10 cellular contexts compared by ENCODE assay signal in genomic region chr10:30453764-30454527, GRCh38. TPM values are rescaled to one million over a fixed set of nuclear protein-coding genes. Genes with fewer than 3 reads are reported as not detected.
DNase-seq lines count a peak whose midpoint lies in the region; FAIRE-seq and TF ChIP-seq lines count a peak whose summit lies in the region.
"Had no signal": no experiment of that assay in that cellular context is flagged by ENCODE, and none has a peak within 500 bp of the region (broad histone marks: within the 10 kb centered on the region; RNA-seq: fewer than 3 reads in every experiment).

No MANE protein-coding gene starts in this region.

- no peaks in the 10 kb centered on the region for H3K9me3 Mint-ChIP-seq in T-helper 1 cell treated with Interleukin-12 subunit alpha and Interleukin-12 subunit beta and Interleukin-4 antibody, amounts not matched to agents 30 μg/mL and 1 μg/mL, for 36 hours

- peak; percentile 77 for FAIRE-seq in bronchial epithelial cell (lab: Jason Lieb, UNC)
- FAIRE-seq: A204.1 had no signal

- H3K9me3 ChIP-seq in mesenchymal stem cell (ENCODE audit: control insufficient read depth, low read length) (no peaks in the 10 kb centered on the region), thymus (ENCODE audit: control insufficient read depth) (no peaks in the 10 kb centered on the region)

- no peak overlapping the region for H4K91ac ChIP-seq in mesenchymal stem cell (ENCODE audit: low read length)

- no peak overlapping the region for H3K56ac ChIP-seq in mesendoderm (ENCODE audit: low read length)

- TF ChIP-seq CTCF in bronchial epithelial cell (IDR thresholded peaks at IDR 0.05; ENCODE audit: insufficient read depth, low read length, severe bottlenecking), result no peak

- H3K23ac ChIP-seq in mesenchymal stem cell (ENCODE audit: low read length in 2 of 2) (no peak overlapping the region), mesendoderm (ENCODE audit: low read length) (no peak overlapping the region)

- H3K36me3 ChIP-seq in bronchial epithelial cell (ENCODE audit: control insufficient read depth, insufficient read depth, low read length), result no peaks in the 10 kb centered on the region
- H3K36me3 ChIP-seq in mesenchymal stem cell (ENCODE audit: control insufficient read depth in 1 of 2, insufficient read depth in 2 of 2, low read depth in 1 of 2, low read length in 2 of 2), result peaks cover 8 to 82% of the 10 kb centered on the region in 2 experiments
- no peaks in the 10 kb centered on the region for H3K36me3 ChIP-seq in thymus (ENCODE audit: control insufficient read depth, insufficient read depth)
- H3K36me3 ChIP-seq in mesendoderm (ENCODE audit: control insufficient read depth, insufficient read depth, low read length), result no peaks in the 10 kb centered on the region

- H3K79me1 ChIP-seq in mesenchymal stem cell (replicated peaks; ENCODE audit: low read length, poor library complexity, severe bottlenecking) (no peaks in the 10 kb centered on the region), mesendoderm (ENCODE audit: low read length) (no peaks in the 10 kb centered on the region)

- no peak overlapping the region for H4K5ac ChIP-seq in mesendoderm (ENCODE audit: low read length)

- H2AFZ ChIP-seq in mesenchymal stem cell (ENCODE audit: low read depth, low read length), result no peak overlapping the region

- no peak overlapping the region for H3K4me2 ChIP-seq in mesenchymal stem cell (ENCODE audit: low read length, poor library complexity, severe bottlenecking)
- H3K4me2 ChIP-seq in mesendoderm (ENCODE audit: low read length), result no peak overlapping the region

- TF ChIP-seq POLR2A in erythroblast (IDR thresholded peaks at IDR 0.05; ENCODE audit: low read length), result no peak

- peak overlapping the region; percentile 71 for H3K27ac Mint-ChIP-seq in T-helper 1 cell treated with Interleukin-12 subunit alpha and Interleukin-12 subunit beta and Interleukin-4 antibody, amounts not matched to agents 30 μg/mL and 1 μg/mL, for 36 hours

- H3K79me2 ChIP-seq in mesendoderm (ENCODE audit: control insufficient read depth, insufficient read depth, low read length), result no peaks in the 10 kb centered on the region

- H3K4me3 ChIP-seq in bronchial epithelial cell (ENCODE audit: low read depth, low read length) (no peak overlapping the region), mesenchymal stem cell (ENCODE audit: insufficient read depth in 1 of 2, low read depth in 1 of 2, low read length in 2 of 2) (peak overlapping the region in 1 of 2 experiments; percentile 31), thymus (ENCODE audit: low read length) (no peak overlapping the region), mesendoderm (ENCODE audit: low read length) (no peak overlapping the region)
- H3K4me3 ChIP-seq: SK-N-MC had no signal

- DNase-seq in T-helper 1 cell, result no peak
- no peak for DNase-seq in bronchial epithelial cell (ENCODE audit: low read depth)
- DNase-seq in mesenchymal stem cell, result no peak
- DNase-seq in erythroblast (lab: John Stamatoyannopoulos, UW), result no peak
- no peak for DNase-seq in mesendoderm
- DNase-seq in NCI-H510A (lab: John Stamatoyannopoulos, UW), result no peak

- H4K8ac ChIP-seq in mesenchymal stem cell (ENCODE audit: low read length) (no peak overlapping the region), mesendoderm (ENCODE audit: low read depth, low read length) (no peak overlapping the region)

- H2BK12ac ChIP-seq in mesenchymal stem cell (ENCODE audit: low read length in 2 of 2), result no peak overlapping the region

- WGBS in mesenchymal stem cell, result 87% methylated on average over 5 of the region's 6 CpGs
- WGBS in thymus, result 98% methylated on average over 6 of the region's 6 CpGs
- no CpG with 5 or more reads among the region's 6 CpGs for WGBS in mesendoderm (ENCODE audit: extremely low coverage, insufficient coverage, low lambda C conversion rate)

- H2BK15ac ChIP-seq in mesenchymal stem cell (ENCODE audit: low read depth, poor library complexity, severe bottlenecking) (no peak overlapping the region), mesendoderm (replicated peaks; ENCODE audit: low read depth) (no peak overlapping the region)

- peaks cover 2% of the 10 kb centered on the region for H3K4me1 ChIP-seq in mesenchymal stem cell (ENCODE audit: control insufficient read depth, insufficient read depth, low read depth, low read length)
- H3K4me1 ChIP-seq in thymus (ENCODE audit: control insufficient read depth, insufficient read depth, low read length), result peaks cover 2% of the 10 kb centered on the region
- no peaks in the 10 kb centered on the region for H3K4me1 ChIP-seq in mesendoderm (ENCODE audit: control insufficient read depth, low read depth, low read length)

- H3K9ac ChIP-seq in mesenchymal stem cell (ENCODE audit: low read length), result peak overlapping the region; percentile 83
- H3K9ac ChIP-seq in mesendoderm (ENCODE audit: low read length), result no peak overlapping the region

- H3K4me1 Mint-ChIP-seq in T-helper 1 cell treated with Interleukin-12 subunit alpha and Interleukin-12 subunit beta and Interleukin-4 antibody, amounts not matched to agents 30 μg/mL and 1 μg/mL, for 36 hours (ENCODE audit: low read depth), result peaks cover 42% of the 10 kb centered on the region

- H3K4me3 Mint-ChIP-seq in T-helper 1 cell treated with Interleukin-12 subunit alpha and Interleukin-12 subunit beta and Interleukin-4 antibody, amounts not matched to agents 30 μg/mL and 1 μg/mL, for 36 hours, result peak overlapping the region; percentile 40

- H3K18ac ChIP-seq in mesenchymal stem cell (ENCODE audit: low read depth in 1 of 2, low read length in 2 of 2) (no peak overlapping the region), mesendoderm (ENCODE audit: low read length) (no peak overlapping the region)

- H3K27me3 ChIP-seq in bronchial epithelial cell (ENCODE audit: control insufficient read depth, insufficient read depth, low read length), result no peaks in the 10 kb centered on the region
- no peaks in the 10 kb centered on the region for H3K27me3 ChIP-seq in mesenchymal stem cell (ENCODE audit: control insufficient read depth in 1 of 2, insufficient read depth in 1 of 2, low read length in 2 of 2)
- H3K27me3 ChIP-seq in thymus (ENCODE audit: control insufficient read depth, insufficient read depth), result no peaks in the 10 kb centered on the region
- H3K27me3 ChIP-seq in mesendoderm (ENCODE audit: insufficient read depth, low read length, poor library complexity), result no peaks in the 10 kb centered on the region

- H3K14ac ChIP-seq in mesenchymal stem cell (ENCODE audit: low read length in 2 of 2), result no peak overlapping the region

- H2BK5ac ChIP-seq in mesenchymal stem cell (ENCODE audit: low read depth, low read length, poor library complexity, severe bottlenecking), result no peak overlapping the region
- no peak overlapping the region for H2BK5ac ChIP-seq in mesendoderm (ENCODE audit: low read length)

- no peaks in the 10 kb centered on the region for H3K27me3 Mint-ChIP-seq in T-helper 1 cell treated with Interleukin-12 subunit alpha and Interleukin-12 subunit beta and Interleukin-4 antibody, amounts not matched to agents 30 μg/mL and 1 μg/mL, for 36 hours (ENCODE audit: low read depth)

- H3K4ac ChIP-seq in mesenchymal stem cell (ENCODE audit: low read depth in 1 of 2, low read length in 2 of 2), result no peak overlapping the region
- H3K4ac ChIP-seq in mesendoderm (ENCODE audit: low read depth, low read length), result no peak overlapping the region

- H2BK120ac ChIP-seq in mesenchymal stem cell (ENCODE audit: low read depth, low read length), result no peak overlapping the region
- H2BK120ac ChIP-seq in mesendoderm (ENCODE audit: low read depth, low read length), result no peak overlapping the region

- H3K27ac ChIP-seq in mesenchymal stem cell (ENCODE audit: low read length, poor library complexity, severe bottlenecking) (peak overlapping the region; percentile 32), thymus (ENCODE audit: low read depth) (peak overlapping the region; percentile 36), mesendoderm (ENCODE audit: low read depth, low read length) (no peak overlapping the region)
- H3K27ac ChIP-seq: SK-N-MC had no signal

- H3K36me3 Mint-ChIP-seq in T-helper 1 cell treated with Interleukin-12 subunit alpha and Interleukin-12 subunit beta and Interleukin-4 antibody, amounts not matched to agents 30 μg/mL and 1 μg/mL, for 36 hours (ENCODE audit: low read depth), result peaks cover 54% of the 10 kb centered on the region

- no peak overlapping the region for H2AK5ac ChIP-seq in mesenchymal stem cell (ENCODE audit: low read length, severe bottlenecking)
- no peak overlapping the region for H2AK5ac ChIP-seq in mesendoderm (ENCODE audit: low read length)

RNA-seq across cellular contexts. Expression of gene MAP3K8, which starts 20.0 kb away (rescaled TPM):
- 1.6 and 3.5 TPM in 2 replicates for total RNA-seq in bronchial epithelial cell
- 9.7 TPM for polyA plus RNA-seq in mesenchymal stem cell (2013, experiment 1 of 2)
- 9.5 TPM for polyA plus RNA-seq in mesenchymal stem cell (2013, experiment 2 of 2)
- 54.3 TPM for polyA plus RNA-seq in thymus
- 6.5 TPM for polyA plus RNA-seq in mesendoderm (2013, experiment 1 of 2)
- polyA plus RNA-seq in mesendoderm (2013, experiment 2 of 2), result 6.2 TPM
